In the genomic region with DNA sequence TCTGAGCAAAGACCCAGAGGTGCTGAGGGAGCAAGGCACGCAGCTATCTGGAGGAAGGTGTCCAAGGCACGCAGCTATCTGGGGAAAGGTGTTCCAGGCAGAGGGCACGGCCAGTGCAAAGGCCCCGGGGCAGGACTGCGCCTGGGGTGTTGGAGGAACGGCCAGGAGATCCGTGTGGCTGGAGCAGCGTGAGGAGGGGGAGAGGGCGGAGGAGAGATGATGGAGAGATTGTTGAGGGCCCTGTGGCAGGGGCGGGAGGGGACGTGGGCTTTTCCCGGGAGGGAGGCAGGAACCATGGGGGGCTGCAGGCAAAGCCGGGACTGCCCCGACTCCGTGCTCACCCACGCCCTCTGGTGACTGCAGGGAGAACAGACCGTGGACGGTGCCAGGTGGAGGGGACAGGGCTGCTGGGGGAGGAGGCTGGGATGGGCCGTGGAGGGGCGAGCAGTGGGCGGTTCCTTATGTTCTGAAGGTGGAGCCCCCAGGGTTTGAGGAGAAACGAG, we compare ENCODE assay signal across 8 cellular contexts. TPM values are rescaled to one million over a fixed set of nuclear protein-coding genes. Genes with fewer than 3 reads are reported as not detected.
DNase-seq lines count a peak whose midpoint lies in the region; ATAC-seq, FAIRE-seq and TF ChIP-seq lines count a peak whose summit lies in the region.

No MANE protein-coding gene starts in this region.

- ATAC-seq in GM23338 (peak; percentile 81), T-helper 17 cell (peak; percentile 77), GM18520 (IDR thresholded peaks at IDR 0.05; ENCODE audit: unreplicated experiment) (no peak), GM21390 (IDR thresholded peaks at IDR 0.05; ENCODE audit: unreplicated experiment) (no peak)

- no peak for FAIRE-seq in keratinocyte (lab: Jason Lieb, UNC)

- H3K9me1 ChIP-seq in keratinocyte (ENCODE audit: control insufficient read depth, extremely low read depth, insufficient read depth, low read length): no peaks in the 10 kb centered on the region

- in situ Hi-C loops in astrocyte of the cerebellum (cut with HindIII; ENCODE audit: low sequenced_read_pairs): no loop called here

- H3F3A ChIP-seq in GM23338 (replicated peaks; ENCODE audit: low read depth): 0 out of 2 replicates have a peak, but pooled peaks cover 3% of the 10 kb centered on the region

- H3K27ac Mint-ChIP-seq in GM23338: no peak overlapping the region
- no peak overlapping the region for H3K27ac Mint-ChIP-seq in T-helper 17 cell

- H3K79me2 ChIP-seq in GM23338 (replicated peaks; ENCODE audit: insufficient read depth) (no peaks in the 10 kb centered on the region), keratinocyte (ENCODE audit: control insufficient read depth, insufficient read depth, low read length) (no peaks in the 10 kb centered on the region)

- DNase-seq in AG04450 (ENCODE audit: low read depth, low spot score) (no peak), GM23338 (ENCODE audit: low spot score) (peak; percentile 87), T-helper 17 cell (peak; percentile 33 to 62 (median 40)), astrocyte of the cerebellum (ENCODE audit: low read depth) (no peak), keratinocyte (ENCODE audit: low read depth, low spot score) (no peak)
- peak; percentile 21 to 39 (median 26) for DNase-seq in stimulated activated CD4-positive, alpha-beta T cell treated with anti-CD3 and anti-CD28 coated beads, TNF-alpha, amount 100 ng/mL, for 4 hours (ENCODE audit: low read depth in 3 of 3)

- H3K27me3 Mint-ChIP-seq in GM23338 (ENCODE audit: insufficient read depth, low read depth, poor library complexity) (peaks cover 15% of the 10 kb centered on the region), T-helper 17 cell (peaks cover 6% of the 10 kb centered on the region)

- no peaks in the 10 kb centered on the region for H3K36me3 Mint-ChIP-seq in GM23338 (ENCODE audit: low read depth)
- H3K36me3 Mint-ChIP-seq in T-helper 17 cell (ENCODE audit: low read depth): no peaks in the 10 kb centered on the region

- H2AFZ ChIP-seq in GM23338 (no peak overlapping the region), keratinocyte (ENCODE audit: control insufficient read depth, low read length) (no peak overlapping the region)

- peaks cover 4% of the 10 kb centered on the region; the same call in 2 of the 3 replicates for H3K9me3 Mint-ChIP-seq in GM23338

- no peaks in the 10 kb centered on the region; the same call in 1 of the 2 replicates for H3K4me1 ChIP-seq in GM23338 (ENCODE audit: insufficient read depth)
- no peaks in the 10 kb centered on the region for H3K4me1 ChIP-seq in keratinocyte (ENCODE audit: control insufficient read depth, extremely low read depth, insufficient read depth, low read length)

- POLR2A ChIA-PET in AG04450 (lab: Yijun Ruan, JAX): no interaction called here

- no peak overlapping the region for H3K4me2 ChIP-seq in GM23338
- no peak overlapping the region for H3K4me2 ChIP-seq in keratinocyte (ENCODE audit: control insufficient read depth, extremely low read depth, insufficient read depth, low read depth, low read length)

- no peaks in the 10 kb centered on the region for H3K9me2 ChIP-seq in GM23338 (ENCODE audit: insufficient read depth)

- no peaks in the 10 kb centered on the region; the same call in 2 of the 3 replicates for H3K4me1 Mint-ChIP-seq in GM23338
- peaks cover 10% of the 10 kb centered on the region for H3K4me1 Mint-ChIP-seq in T-helper 17 cell

- no peak overlapping the region for H3K4me3 Mint-ChIP-seq in GM23338
- no peak overlapping the region for H3K4me3 Mint-ChIP-seq in T-helper 17 cell

- H3K9ac ChIP-seq in keratinocyte (ENCODE audit: control insufficient read depth, extremely low read depth, insufficient read depth, low read length): no peak overlapping the region

- H3K36me3 ChIP-seq in GM23338 (ENCODE audit: insufficient read depth) (no peaks in the 10 kb centered on the region), keratinocyte (ENCODE audit: control insufficient read depth in 2 of 2, extremely low read depth in 1 of 2, insufficient read depth in 2 of 2, low read length in 2 of 2) (no peaks in the 10 kb centered on the region)

- TF ChIP-seq CTCF in AG04450 (IDR thresholded peaks at IDR 0.05; ENCODE audit: low read depth, low read length) (peak; percentile 62), GM23338 (conservative IDR thresholded peaks at IDR 0.05; ENCODE audit: low read depth in 2 of 2) (peak; percentile 64 to 80), astrocyte of the cerebellum (IDR thresholded peaks at IDR 0.05; ENCODE audit: low read depth, low read length, missing control alignments) (peak; percentile 66), keratinocyte (optimal IDR thresholded peaks at IDR 0.05 in 1 of 3, IDR thresholded peaks at IDR 0.05 in 1 of 3, conservative IDR thresholded peaks at IDR 0.05 in 1 of 3; ENCODE audit: extremely low read depth in 1 of 3, insufficient read depth in 2 of 3, low read length in 3 of 3) (peak; percentile 39 to 86 (median 76))

- no peaks in the 10 kb centered on the region for H3K27me3 ChIP-seq in AG04450 (ENCODE audit: control insufficient read depth, insufficient read depth, low read length)
- no peaks in the 10 kb centered on the region for H3K27me3 ChIP-seq in GM23338 (ENCODE audit: insufficient read depth)
- H3K27me3 ChIP-seq in keratinocyte (ENCODE audit: control insufficient read depth, extremely low read depth, insufficient read depth, low read length): no peaks in the 10 kb centered on the region

- no peak overlapping the region for H3K4me3 ChIP-seq in AG04450 (ENCODE audit: low read depth, low read length)
- H3K4me3 ChIP-seq in GM23338: no peak overlapping the region
- H3K4me3 ChIP-seq in astrocyte of the cerebellum (ENCODE audit: low read depth, low read length): no peak overlapping the region
- no peak overlapping the region for H3K4me3 ChIP-seq in keratinocyte (ENCODE audit: control insufficient read depth in 2 of 3, extremely low read depth in 1 of 3, insufficient read depth in 2 of 3, low read depth in 1 of 3, low read length in 3 of 3)

- dilution Hi-C loops in keratinocyte (cut with MboI; ENCODE audit: extremely low pct_ligation_motif_present, low sequenced_read_pairs): no loop called here

- H3K27ac ChIP-seq in AG04450 (ENCODE audit: low read depth, low read length): no peak overlapping the region
- H3K27ac ChIP-seq in GM23338 (ENCODE audit: low read depth): no peak overlapping the region
- H3K27ac ChIP-seq in keratinocyte (ENCODE audit: control insufficient read depth, insufficient read depth, low read length): no peak overlapping the region

- CTCF ChIA-PET in AG04450 (lab: Charles Lee): interaction anchor here (0.6 to 1.1 kb wide), 3 partner anchors 23 to 153 kb away, joined by 3 read pairs; no protein-coding TSS in a partner anchor

- no peaks in the 10 kb centered on the region; the same call in 1 of the 2 replicates for H3K9me3 ChIP-seq in AG04450 (ENCODE audit: control insufficient read depth, insufficient read depth, low read length)
- H3K9me3 ChIP-seq in T-helper 17 cell (ENCODE audit: control insufficient read depth, low read length, poor library complexity, severe bottlenecking): no peaks in the 10 kb centered on the region
- no peaks in the 10 kb centered on the region for H3K9me3 ChIP-seq in keratinocyte (ENCODE audit: control insufficient read depth, low read depth, low read length)

- H4K20me1 ChIP-seq in GM23338 (replicated peaks; ENCODE audit: insufficient read depth): no peaks in the 10 kb centered on the region; the same call in 1 of the 2 replicates
- no peaks in the 10 kb centered on the region for H4K20me1 ChIP-seq in keratinocyte (ENCODE audit: control insufficient read depth, extremely low read depth, insufficient read depth, low read length)

RNA-seq across cellular contexts. Expression of gene MISP, which starts 13.3 kb away (rescaled TPM):
- polyA plus RNA-seq in AG04450 (2011; rRNA removed): 0.07 and 0.09 TPM in 2 replicates
- polyA minus RNA-seq in AG04450 (2011; rRNA and poly(A)+ RNA removed): 0.18 TPM in 1 of 2 replicates, not detected in the other
- 0.23 and 0.28 TPM in 2 replicates for total RNA-seq in GM23338 (2014; rRNA removed; shearing (Covaris generic))
- polyA plus RNA-seq in GM23338 (2016; fragmentation: Nextera tagmentation; extraction: Ambion mirVana): 0.27 and 0.40 TPM in 2 replicates
- total RNA-seq in T-helper 17 cell: not detected
- 17.5 to 25.4 TPM (median 25.0 TPM) in 3 replicates for polyA plus RNA-seq in keratinocyte
- polyA plus RNA-seq in keratinocyte (2011; ENCODE audit: low read depth): 15.4 TPM
- polyA plus RNA-seq in keratinocyte (2011; cell fraction: cytosol; rRNA removed): 24.5 and 41.2 TPM in 2 replicates
- 37.6 and 46.5 TPM in 2 replicates for polyA plus RNA-seq in keratinocyte (2011; cell fraction: nucleus; rRNA removed)
- 13.0 and 45.7 TPM in 2 replicates for polyA plus RNA-seq in keratinocyte (2012; ENCODE audit: low replicate concordance)
- 19.1 to 34.8 TPM (median 22.0 TPM) in 3 replicates for polyA minus RNA-seq in keratinocyte
- polyA minus RNA-seq in keratinocyte (2011; cell fraction: cytosol; rRNA and poly(A)+ RNA removed): 76.2 TPM
- 35.4 and 39.8 TPM in 2 replicates for polyA minus RNA-seq in keratinocyte (2011; cell fraction: nucleus; rRNA and poly(A)+ RNA removed)

RNA-seq across cellular contexts. Expression of gene PALM, which starts 28.9 kb away (rescaled TPM):
- polyA plus RNA-seq in AG04450 (2011; rRNA removed) (1.8 and 2.4 TPM in 2 replicates), GM23338 (2016; fragmentation: Nextera tagmentation; extraction: Ambion mirVana) (3.8 and 4.8 TPM in 2 replicates), keratinocyte (0.09 to 0.46 TPM in 2 of 3 replicates, not detected in the other)
- 1.3 and 1.6 TPM in 2 replicates for polyA minus RNA-seq in AG04450 (2011; rRNA and poly(A)+ RNA removed)
- 21.7 and 26.1 TPM in 2 replicates for total RNA-seq in GM23338 (2014; rRNA removed; shearing (Covaris generic))
- total RNA-seq in T-helper 17 cell: not detected
- 0.55 TPM for polyA plus RNA-seq in keratinocyte (2011; ENCODE audit: low read depth)
- polyA plus RNA-seq in keratinocyte (2011; cell fraction: cytosol; rRNA removed): 0.27 and 1.5 TPM in 2 replicates
- polyA plus RNA-seq in keratinocyte (2011; cell fraction: nucleus; rRNA removed): 0.38 and 1.4 TPM in 2 replicates
- polyA plus RNA-seq in keratinocyte (2012; ENCODE audit: low replicate concordance): 0.19 and 1.4 TPM in 2 replicates
- polyA minus RNA-seq in keratinocyte: 0.16 to 0.59 TPM in 2 of 3 replicates, not detected in the other
- 1.9 TPM for polyA minus RNA-seq in keratinocyte (2011; cell fraction: cytosol; rRNA and poly(A)+ RNA removed)
- 0.84 and 2.8 TPM in 2 replicates for polyA minus RNA-seq in keratinocyte (2011; cell fraction: nucleus; rRNA and poly(A)+ RNA removed)

RNA-seq across cellular contexts. Expression of gene PRSS57, which starts 42.4 kb away (rescaled TPM):
- polyA plus RNA-seq in AG04450 (2011; rRNA removed) (not detected in 2 replicates), GM23338 (2016; fragmentation: Nextera tagmentation; extraction: Ambion mirVana) (0.21 and 0.34 TPM in 2 replicates), keratinocyte (not detected in 3 replicates)
- not detected in 2 replicates for polyA minus RNA-seq in AG04450 (2011; rRNA and poly(A)+ RNA removed)
- total RNA-seq in GM23338 (2014; rRNA removed; shearing (Covaris generic)): not detected in 2 replicates
- total RNA-seq in T-helper 17 cell: not detected
- polyA plus RNA-seq in keratinocyte (2011; ENCODE audit: low read depth): not detected
- not detected in 2 replicates for polyA plus RNA-seq in keratinocyte (2011; cell fraction: cytosol; rRNA removed)
- polyA plus RNA-seq in keratinocyte (2011; cell fraction: nucleus; rRNA removed): not detected in 2 replicates
- not detected in 2 replicates for polyA plus RNA-seq in keratinocyte (2012; ENCODE audit: low replicate concordance)
- polyA minus RNA-seq in keratinocyte: not detected in 3 replicates
- not detected for polyA minus RNA-seq in keratinocyte (2011; cell fraction: cytosol; rRNA and poly(A)+ RNA removed)
- not detected in 2 replicates for polyA minus RNA-seq in keratinocyte (2011; cell fraction: nucleus; rRNA and poly(A)+ RNA removed)

RNA-seq across cellular contexts. Expression of gene PTBP1, which starts 59.6 kb away (rescaled TPM):
- polyA plus RNA-seq in AG04450 (2011; rRNA removed): 141 and 216 TPM in 2 replicates
- 159 and 225 TPM in 2 replicates for polyA minus RNA-seq in AG04450 (2011; rRNA and poly(A)+ RNA removed)
- 539 and 552 TPM in 2 replicates for total RNA-seq in GM23338 (2014; rRNA removed; shearing (Covaris generic))
- polyA plus RNA-seq in GM23338 (2016; fragmentation: Nextera tagmentation; extraction: Ambion mirVana): 632 and 705 TPM in 2 replicates
- total RNA-seq in T-helper 17 cell: 100 to 1,000 TPM; 334 to 341 TPM
- polyA plus RNA-seq in keratinocyte: 117 to 180 TPM (median 130 TPM) in 3 replicates
- 145 TPM for polyA plus RNA-seq in keratinocyte (2011; ENCODE audit: low read depth)
- polyA plus RNA-seq in keratinocyte (2011; cell fraction: cytosol; rRNA removed): 112 and 148 TPM in 2 replicates
- polyA plus RNA-seq in keratinocyte (2011; cell fraction: nucleus; rRNA removed): 151 and 213 TPM in 2 replicates
- 154 and 321 TPM in 2 replicates for polyA plus RNA-seq in keratinocyte (2012; ENCODE audit: low replicate concordance)
- 183 to 411 TPM (median 209 TPM) in 3 replicates for polyA minus RNA-seq in keratinocyte
- polyA minus RNA-seq in keratinocyte (2011; cell fraction: cytosol; rRNA and poly(A)+ RNA removed): 242 TPM
- 164 and 177 TPM in 2 replicates for polyA minus RNA-seq in keratinocyte (2011; cell fraction: nucleus; rRNA and poly(A)+ RNA removed)

Comparison
In these comparisons a context has a peak if more than half of its experiments do, and no peak if none do; other contexts are left out.
1. DNase-seq: peak in GM23338 (single experiment), T-helper 17 cell (3 of 3) and stimulated activated CD4-positive, alpha-beta T cell treated with anti-CD3 and anti-CD28 coated beads, TNF-alpha, amount 100 ng/mL, for 4 hours (3 of 3); none in AG04450 (single experiment), astrocyte of the cerebellum (single experiment) and keratinocyte (single experiment).
2. ATAC-seq: peak in GM23338 (single experiment) and T-helper 17 cell (single experiment); none in GM18520 (single experiment) and GM21390 (single experiment).
3. Peak in every context shown above with its lines, with median percentiles within 50 percentile points of each other: CTCF ChIP-seq.